In genomic region chr16:588889-589657, GRCh38 we compare ENCODE assay signal across 1 cellular context.
A peak's percentile ranks its signal among the peaks of the same experiment; 100 is the strongest.
TF ChIP-seq lines count a peak whose summit lies in the region.

No MANE protein-coding gene starts in this region.

TF ChIP-seq in HepG2, 621 proteins besides CTCF, POLR2A, EP300 and RAD21 (continued from another document and continues in another):
- TF ChIP-seq PLSCR1 (CRISPR knock-in tag; IDR thresholded peaks at IDR 0.05; ENCODE audit: borderline replicate concordance) (no peak), HOXA3 (CRISPR knock-in tag; IDR thresholded peaks at IDR 0.05) (peak; percentile 35; the same call in 1 of the 2 replicates), HMG20B (CRISPR knock-in tag; conservative IDR thresholded peaks at IDR 0.05) (no peak; the same call in 1 of the 2 replicates), KDM5B (CRISPR knock-in tag; IDR thresholded peaks at IDR 0.05; ENCODE audit: borderline replicate concordance) (peak; percentile 75), ZBTB8A (CRISPR knock-in tag; IDR thresholded peaks at IDR 0.05; ENCODE audit: borderline replicate concordance, low read depth) (no peak), ZNF615 (CRISPR knock-in tag; IDR thresholded peaks at IDR 0.05; ENCODE audit: borderline replicate concordance) (no peak), ETV6 (CRISPR knock-in tag; conservative IDR thresholded peaks at IDR 0.05) (peak; percentile 66; the same call in 1 of the 2 replicates), MAF1 (CRISPR knock-in tag; IDR thresholded peaks at IDR 0.05; ENCODE audit: borderline replicate concordance) (no peak), NR2F2 (IDR thresholded peaks at IDR 0.05; ENCODE audit: borderline replicate concordance, low read depth) (no peak), AHR (CRISPR knock-in tag; IDR thresholded peaks at IDR 0.05) (peak; percentile 29; the same call in 1 of the 2 replicates), ZNF382 (CRISPR knock-in tag; IDR thresholded peaks at IDR 0.05; ENCODE audit: borderline replicate concordance) (no peak), FOXO1 (CRISPR knock-in tag; IDR thresholded peaks at IDR 0.05) (no peak), ZNF691 (CRISPR knock-in tag; IDR thresholded peaks at IDR 0.05; ENCODE audit: borderline replicate concordance, low read depth) (no peak), ZMYM4 (CRISPR knock-in tag; IDR thresholded peaks at IDR 0.05) (no peak), SIX1 (CRISPR knock-in tag; IDR thresholded peaks at IDR 0.05; ENCODE audit: borderline replicate concordance) (no peak), ZSCAN22 (CRISPR knock-in tag; IDR thresholded peaks at IDR 0.05) (no peak), BCL6 (CRISPR knock-in tag; IDR thresholded peaks at IDR 0.05) (0 out of 2 replicates have a peak, but pooled peaks have one; percentile 8), ZZZ3 (CRISPR knock-in tag; IDR thresholded peaks at IDR 0.05; ENCODE audit: borderline replicate concordance) (peak; percentile 50; the same call in 1 of the 2 replicates), ZNF768 (CRISPR knock-in tag; IDR thresholded peaks at IDR 0.05) (peak; percentile 53; the same call in 1 of the 2 replicates), ZNF839 (CRISPR knock-in tag; IDR thresholded peaks at IDR 0.05; ENCODE audit: borderline replicate concordance) (no peak), NFATC3 (CRISPR knock-in tag; IDR thresholded peaks at IDR 0.05) (peak; percentile 42; the same call in 1 of the 2 replicates), PBX2 (CRISPR knock-in tag; IDR thresholded peaks at IDR 0.05) (no peak), ARID3A (IDR thresholded peaks at IDR 0.05; ENCODE audit: low read depth, low read length) (no peak), RERE (CRISPR knock-in tag; IDR thresholded peaks at IDR 0.05; ENCODE audit: low read depth) (no peak), SP1 (IDR thresholded peaks at IDR 0.05) (no peak), SP1 (CRISPR knock-in tag; IDR thresholded peaks at IDR 0.05) (no peak; the same call in 1 of the 2 replicates), ZNF205 (CRISPR knock-in tag; IDR thresholded peaks at IDR 0.05) (peak; percentile 30; the same call in 1 of the 2 replicates), KDM3A (CRISPR knock-in tag; IDR thresholded peaks at IDR 0.05; ENCODE audit: low read depth) (no peak), ZNF503 (CRISPR knock-in tag; IDR thresholded peaks at IDR 0.05) (no peak), MED13 (CRISPR knock-in tag; IDR thresholded peaks at IDR 0.05) (no peak), SALL1 (CRISPR knock-in tag; IDR thresholded peaks at IDR 0.05) (peak; percentile 11; the same call in 1 of the 2 replicates), SKI (IDR thresholded peaks at IDR 0.05; ENCODE audit: partially characterized antibody) (peak; percentile 41), PHF21A (CRISPR knock-in tag; IDR thresholded peaks at IDR 0.05) (no peak), ZNF746 (CRISPR knock-in tag; IDR thresholded peaks at IDR 0.05) (no peak), ELF1 (CRISPR knock-in tag; IDR thresholded peaks at IDR 0.05) (peak; percentile 71), NONO (IDR thresholded peaks at IDR 0.05) (no peak), NONO (CRISPR knock-in tag; conservative IDR thresholded peaks at IDR 0.05) (0 out of 2 replicates have a peak, but pooled peaks have one; percentile 42), THAP11 (CRISPR knock-in tag; IDR thresholded peaks at IDR 0.05) (peak; percentile 75), ZFX (CRISPR knock-in tag; IDR thresholded peaks at IDR 0.05; ENCODE audit: low read depth) (peak; percentile 64), ZNF784 (CRISPR knock-in tag; IDR thresholded peaks at IDR 0.05; ENCODE audit: borderline replicate concordance) (no peak), ZNF749 (CRISPR knock-in tag; IDR thresholded peaks at IDR 0.05; ENCODE audit: borderline replicate concordance) (no peak), SUZ12 (IDR thresholded peaks at IDR 0.05; ENCODE audit: low read depth, low read length) (no peak)
- TF ChIP-seq, protein P1, sequence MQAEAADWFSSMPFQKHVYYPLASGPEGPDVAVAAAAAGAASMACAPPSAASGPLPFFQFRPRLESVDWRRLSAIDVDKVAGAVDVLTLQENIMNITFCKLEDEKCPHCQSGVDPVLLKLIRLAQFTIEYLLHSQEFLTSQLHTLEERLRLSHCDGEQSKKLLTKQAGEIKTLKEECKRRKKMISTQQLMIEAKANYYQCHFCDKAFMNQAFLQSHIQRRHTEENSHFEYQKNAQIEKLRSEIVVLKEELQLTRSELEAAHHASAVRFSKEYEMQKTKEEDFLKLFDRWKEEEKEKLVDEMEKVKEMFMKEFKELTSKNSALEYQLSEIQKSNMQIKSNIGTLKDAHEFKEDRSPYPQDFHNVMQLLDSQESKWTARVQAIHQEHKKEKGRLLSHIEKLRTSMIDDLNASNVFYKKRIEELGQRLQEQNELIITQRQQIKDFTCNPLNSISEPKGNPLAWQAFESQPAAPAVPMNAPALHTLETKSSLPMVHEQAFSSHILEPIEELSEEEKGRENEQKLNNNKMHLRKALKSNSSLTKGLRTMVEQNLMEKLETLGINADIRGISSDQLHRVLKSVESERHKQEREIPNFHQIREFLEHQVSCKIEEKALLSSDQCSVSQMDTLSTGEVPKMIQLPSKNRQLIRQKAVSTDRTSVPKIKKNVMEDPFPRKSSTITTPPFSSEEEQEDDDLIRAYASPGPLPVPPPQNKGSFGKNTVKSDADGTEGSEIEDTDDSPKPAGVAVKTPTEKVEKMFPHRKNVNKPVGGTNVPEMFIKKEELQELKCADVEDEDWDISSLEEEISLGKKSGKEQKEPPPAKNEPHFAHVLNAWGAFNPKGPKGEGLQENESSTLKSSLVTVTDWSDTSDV (CRISPR knock-in tag; IDR thresholded peaks at IDR 0.05): no peak
- TF ChIP-seq, protein P2, sequence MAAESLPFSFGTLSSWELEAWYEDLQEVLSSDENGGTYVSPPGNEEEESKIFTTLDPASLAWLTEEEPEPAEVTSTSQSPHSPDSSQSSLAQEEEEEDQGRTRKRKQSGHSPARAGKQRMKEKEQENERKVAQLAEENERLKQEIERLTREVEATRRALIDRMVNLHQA (CRISPR knock-in tag; IDR thresholded peaks at IDR 0.05): no peak
- TF ChIP-seq, protein P3, sequence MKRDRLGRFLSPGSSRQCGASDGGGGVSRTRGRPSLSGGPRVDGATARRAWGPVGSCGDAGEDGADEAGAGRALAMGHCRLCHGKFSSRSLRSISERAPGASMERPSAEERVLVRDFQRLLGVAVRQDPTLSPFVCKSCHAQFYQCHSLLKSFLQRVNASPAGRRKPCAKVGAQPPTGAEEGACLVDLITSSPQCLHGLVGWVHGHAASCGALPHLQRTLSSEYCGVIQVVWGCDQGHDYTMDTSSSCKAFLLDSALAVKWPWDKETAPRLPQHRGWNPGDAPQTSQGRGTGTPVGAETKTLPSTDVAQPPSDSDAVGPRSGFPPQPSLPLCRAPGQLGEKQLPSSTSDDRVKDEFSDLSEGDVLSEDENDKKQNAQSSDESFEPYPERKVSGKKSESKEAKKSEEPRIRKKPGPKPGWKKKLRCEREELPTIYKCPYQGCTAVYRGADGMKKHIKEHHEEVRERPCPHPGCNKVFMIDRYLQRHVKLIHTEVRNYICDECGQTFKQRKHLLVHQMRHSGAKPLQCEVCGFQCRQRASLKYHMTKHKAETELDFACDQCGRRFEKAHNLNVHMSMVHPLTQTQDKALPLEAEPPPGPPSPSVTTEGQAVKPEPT (CRISPR knock-in tag; IDR thresholded peaks at IDR 0.05; ENCODE audit: low read depth): no peak; the same call in none of the 2 replicates
- TF ChIP-seq, protein P4, sequence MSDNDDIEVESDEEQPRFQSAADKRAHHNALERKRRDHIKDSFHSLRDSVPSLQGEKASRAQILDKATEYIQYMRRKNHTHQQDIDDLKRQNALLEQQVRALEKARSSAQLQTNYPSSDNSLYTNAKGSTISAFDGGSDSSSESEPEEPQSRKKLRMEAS (IDR thresholded peaks at IDR 0.05): 0 out of 2 replicates have a peak, but pooled peaks have one; percentile 39
- TF ChIP-seq, protein P5, sequence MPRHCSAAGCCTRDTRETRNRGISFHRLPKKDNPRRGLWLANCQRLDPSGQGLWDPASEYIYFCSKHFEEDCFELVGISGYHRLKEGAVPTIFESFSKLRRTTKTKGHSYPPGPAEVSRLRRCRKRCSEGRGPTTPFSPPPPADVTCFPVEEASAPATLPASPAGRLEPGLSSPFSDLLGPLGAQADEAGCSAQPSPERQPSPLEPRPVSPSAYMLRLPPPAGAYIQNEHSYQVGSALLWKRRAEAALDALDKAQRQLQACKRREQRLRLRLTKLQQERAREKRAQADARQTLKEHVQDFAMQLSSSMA (CRISPR knock-in tag; IDR thresholded peaks at IDR 0.05): no peak
